ENCODE assay signal across 23 cellular contexts in the genomic region with DNA sequence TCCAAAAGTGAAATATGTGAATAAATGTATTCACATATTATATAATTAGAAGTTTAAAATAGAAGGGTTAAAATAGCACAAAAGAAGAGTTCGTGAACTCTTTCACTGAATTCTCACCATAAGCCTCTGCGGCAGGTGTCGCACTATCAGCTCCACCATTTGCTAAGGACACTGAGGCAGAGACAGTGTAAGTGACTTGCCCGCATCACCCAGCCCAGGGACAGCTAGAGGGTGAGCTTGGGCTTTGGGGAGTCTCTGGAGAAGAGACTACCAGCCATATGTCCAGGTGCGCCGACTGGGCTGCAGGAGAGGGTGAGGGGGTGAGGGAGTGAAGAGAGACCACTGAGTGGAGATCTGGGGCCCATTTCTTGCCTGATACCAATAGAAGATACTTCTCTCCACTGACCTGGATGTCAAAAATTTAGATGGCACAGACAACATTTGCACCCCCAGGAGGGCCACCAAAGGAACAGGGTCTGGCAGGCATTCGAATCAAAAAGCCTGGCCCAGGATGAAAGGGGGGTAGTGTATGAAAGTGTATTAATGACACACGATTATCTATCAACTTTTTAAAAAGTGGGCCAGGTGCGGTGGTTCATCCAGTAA. TPM values are rescaled to one million over a fixed set of nuclear protein-coding genes. Genes with fewer than 3 reads are reported as not detected.
DNase-seq lines count a peak whose midpoint lies in the region; ATAC-seq and TF ChIP-seq lines count a peak whose summit lies in the region.
"Had no signal": no experiment of that assay in that cellular context is flagged by ENCODE, and none has a peak within 500 bp of the region (broad histone marks: within the 10 kb centered on the region; RNA-seq: fewer than 3 reads in every experiment).

No MANE protein-coding gene starts in this region.

- H3K4me1 Mint-ChIP-seq in chondrocyte (ENCODE audit: low read depth) = peaks cover 5% of the 10 kb centered on the region
- no peaks in the 10 kb centered on the region for H3K4me1 Mint-ChIP-seq in stimulated activated naive CD8-positive, alpha-beta T cell treated with anti-CD3 and anti-CD28 coated beads, Interleukin-15, amount 100 ng/mL, for 72 hours
- H3K4me1 Mint-ChIP-seq: GM23338, IgD-negative memory B cell had no signal

- no TSS peak for BruUV-seq in Panc1 (replicated peaks; lab: Mats Ljungman, UMichigan)

- H3K9me3 Mint-ChIP-seq in chondrocyte (ENCODE audit: low read depth) = no peaks in the 10 kb centered on the region
- peaks cover 27% of the 10 kb centered on the region in 2 donors for H3K9me3 Mint-ChIP-seq in stimulated activated naive CD8-positive, alpha-beta T cell treated with anti-CD3 and anti-CD28 coated beads, Interleukin-15, amount 100 ng/mL, for 72 hours

- DNase-seq in Panc1 (ENCODE audit: low read depth, low spot score) (no peak), chondrocyte (ENCODE audit: low spot score) (peak; percentile 61), superior temporal gyrus (ENCODE audit: extremely low spot score) (peak; percentile 13), HK-2 (ENCODE audit: unreplicated experiment) (no peak), NOMO-1 treated with dmso at 0.1 percent for 144 hours (lab: John Stamatoyannopoulos, UW; ENCODE audit: unreplicated experiment) (no peak)
- DNase-seq in stimulated activated naive CD8-positive, alpha-beta T cell treated with anti-CD3 and anti-CD28 coated beads, Interleukin-15, amount 100 ng/mL, for 72 hours = no peak
- DNase-seq: BE2C; DMS79; MV-4-11; NCI-H1105 treated with DMSO at 0.1 percent for 48 hours; NCI-H1694; NCI-H2081; NCI-H2171; NCI-H345; NCI-H524; NCI-H774; NK-92 treated with Interleukin-12 subunit alpha and Interleukin-12 subunit beta, amount 100 ng/mL, for 24 hours; SJCRH30 had no signal

- no peaks in the 10 kb centered on the region for H3K27me3 Mint-ChIP-seq in chondrocyte (ENCODE audit: low read depth)
- H3K27me3 Mint-ChIP-seq in stimulated activated naive CD8-positive, alpha-beta T cell treated with anti-CD3 and anti-CD28 coated beads, Interleukin-15, amount 100 ng/mL, for 72 hours = no peaks in the 10 kb centered on the region

- intact Hi-C loops in Panc1 (cut with micrococcal nuclease; ENCODE audit: unreplicated experiment) = no loop called here

- H3K27me3 ChIP-seq in Panc1 (ENCODE audit: control insufficient read depth, insufficient read depth, low read length) (no peaks in the 10 kb centered on the region), layer of hippocampus (ENCODE audit: control insufficient read depth, insufficient read depth, low read length) (no peaks in the 10 kb centered on the region)
- H3K27me3 ChIP-seq: BE2C, SJCRH30 had no signal

- H3K4me3 ChIP-seq in Panc1 (ENCODE audit: low read depth in 2 of 2, low read length in 2 of 2) = no peak overlapping the region
- H3K4me3 ChIP-seq: GM23338, HAP-1, SJCRH30 had no signal

- no peak overlapping the region for H3K27ac Mint-ChIP-seq in chondrocyte (ENCODE audit: unreplicated experiment)
- H3K27ac Mint-ChIP-seq in stimulated activated naive CD8-positive, alpha-beta T cell treated with anti-CD3 and anti-CD28 coated beads, Interleukin-15, amount 100 ng/mL, for 72 hours = no peak overlapping the region
- H3K27ac Mint-ChIP-seq: GM23338, IgD-negative memory B cell had no signal

- CTCF ChIA-PET in Panc1 (lab: Charles Lee) = no interaction called here

- POLR2A ChIA-PET in Panc1 (lab: Charles Lee) = no interaction called here

- no peaks in the 10 kb centered on the region for H3K36me3 ChIP-seq in Panc1 (ENCODE audit: control insufficient read depth, insufficient read depth, low read length)
- H3K36me3 ChIP-seq: BE2C, HAP-1, SJCRH30 had no signal

- in situ Hi-C loops in Panc1 (cut with HindIII; ENCODE audit: low pct_unique_long_range_greater_than_20kb, low sequenced_read_pairs) = no loop called here

- ATAC-seq in Panc1 = no peak
- no peak for ATAC-seq in stimulated activated naive CD8-positive, alpha-beta T cell treated with anti-CD3 and anti-CD28 coated beads, Interleukin-15, amount 100 ng/mL, for 72 hours
- ATAC-seq: GM23338 had no signal

- H3K9me3 ChIP-seq in Panc1 (ENCODE audit: control insufficient read depth, insufficient read depth, low read depth, low read length) = no peaks in the 10 kb centered on the region
- H3K9me3 ChIP-seq: BE2C, HAP-1, SJCRH30 had no signal

- H3K4me3 Mint-ChIP-seq in chondrocyte (ENCODE audit: unreplicated experiment) = no peak overlapping the region
- H3K4me3 Mint-ChIP-seq in stimulated activated naive CD8-positive, alpha-beta T cell treated with anti-CD3 and anti-CD28 coated beads, Interleukin-15, amount 100 ng/mL, for 72 hours = no peak overlapping the region
- H3K4me3 Mint-ChIP-seq: GM23338, IgD-negative memory B cell had no signal

- H3K27ac ChIP-seq in Panc1 (ENCODE audit: low read length) (peak overlapping the region; percentile 68), layer of hippocampus (ENCODE audit: low read depth, low read length) (peak overlapping the region; percentile 90)
- H3K27ac ChIP-seq: SJCRH30 had no signal

- no peaks in the 10 kb centered on the region for H3K36me3 Mint-ChIP-seq in chondrocyte (ENCODE audit: low read depth)
- H3K36me3 Mint-ChIP-seq: IgD-negative memory B cell had no signal

- H3K4me1 ChIP-seq in Panc1 (ENCODE audit: control insufficient read depth, insufficient read depth, low read length) = peaks cover 14% of the 10 kb centered on the region
- H3K4me1 ChIP-seq: HAP-1 had no signal

- TF ChIP-seq CTCF in Panc1 (IDR thresholded peaks at IDR 0.05) (no peak), chondrocyte (IDR thresholded peaks at IDR 0.05) (no peak)

RNA-seq across cellular contexts. Expression of a gene that starts 28.5 kb away (rescaled TPM):
- 0.49 TPM for total RNA-seq in Panc1 (2021; ENCODE audit: unreplicated experiment)
- polyA plus RNA-seq in Panc1 (2012; ENCODE audit: insufficient read length) = 0.07 TPM
- total RNA-seq in chondrocyte = 0.47 to 1.3 TPM (median 0.74 TPM) in 3 replicates
- total RNA-seq: A673 had no signal
- polyA plus RNA-seq: IgD-negative memory B cell had no signal

RNA-seq across cellular contexts. Expression of a gene that starts 32.3 kb away (rescaled TPM):
- total RNA-seq in Panc1 (2021; ENCODE audit: unreplicated experiment) (4.8 TPM), chondrocyte (3.1 to 3.3 TPM (median 3.3 TPM) in 3 replicates)
- 4.2 TPM for polyA plus RNA-seq in Panc1 (2012; ENCODE audit: insufficient read length)

RNA-seq across cellular contexts. Expression of a gene that starts 47.0 kb away (rescaled TPM):
- total RNA-seq in Panc1 (2021; ENCODE audit: unreplicated experiment) (17.3 TPM), chondrocyte (36.3 to 47.6 TPM (median 46.0 TPM) in 3 replicates)
- polyA plus RNA-seq in Panc1 (2012; ENCODE audit: insufficient read length) = 16.5 TPM

Comparison
In these comparisons a context has a peak if more than half of its experiments do, and no peak if none do; other contexts are left out.
1. DNase-seq: peak in chondrocyte (single experiment) and superior temporal gyrus (single experiment); none in Panc1 (single experiment), HK-2 (single experiment), NOMO-1 treated with dmso at 0.1 percent for 144 hours (single experiment) and stimulated activated naive CD8-positive, alpha-beta T cell treated with anti-CD3 and anti-CD28 coated beads, Interleukin-15, amount 100 ng/mL, for 72 hours (0 of 2).